Comparison of ENCODE assay signal across 9 cellular contexts in the genomic region with DNA sequence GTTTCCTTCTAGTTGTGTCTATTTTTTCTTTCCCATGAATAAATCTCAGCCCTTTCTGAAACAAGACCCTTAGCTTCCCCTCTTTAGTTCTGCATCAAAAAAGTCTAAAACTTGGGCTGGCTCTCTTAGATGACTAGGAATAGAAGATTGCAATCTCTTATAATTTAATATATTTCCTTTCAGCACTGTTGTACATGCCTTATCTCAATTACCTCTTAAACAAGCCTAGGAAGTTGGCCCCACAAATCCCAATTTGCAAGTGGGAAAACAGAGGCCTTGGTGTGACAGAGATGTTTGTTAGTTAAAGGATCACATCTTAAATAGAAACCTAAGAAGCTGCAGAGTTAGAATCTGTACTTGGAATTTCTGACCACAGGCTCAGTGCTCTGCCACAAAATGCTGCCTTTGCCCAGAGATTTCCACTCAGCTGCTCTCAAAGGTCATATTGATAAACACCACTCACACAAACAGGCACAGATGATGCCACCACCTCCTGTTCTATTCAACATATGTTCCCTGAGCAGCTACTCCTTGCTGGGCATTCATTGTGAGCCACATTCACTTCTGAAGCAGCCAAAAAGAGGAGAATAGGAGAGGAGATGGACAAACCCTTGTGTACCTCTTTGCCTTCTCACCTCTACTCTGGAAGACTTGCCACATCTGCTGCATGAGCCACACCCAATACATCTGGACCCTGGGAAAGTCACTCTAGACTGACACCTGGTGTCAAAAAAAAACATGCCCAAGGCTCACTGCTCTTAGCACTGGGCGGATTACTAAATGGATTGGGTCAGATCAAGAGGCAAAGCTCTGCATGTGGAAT. TPM values are rescaled to one million over a fixed set of nuclear protein-coding genes. Genes with fewer than 3 reads are reported as not detected.
DNase-seq lines count a peak whose midpoint lies in the region; ATAC-seq, FAIRE-seq and TF ChIP-seq lines count a peak whose summit lies in the region.
"Had no signal": no experiment of that assay in that cellular context is flagged by ENCODE, and none has a peak within 500 bp of the region (broad histone marks: within the 10 kb centered on the region; RNA-seq: fewer than 3 reads in every experiment).

No MANE protein-coding gene starts in this region.

- H3K4me3 ChIP-seq in SJCRH30: no peak overlapping the region
- H3K4me3 ChIP-seq in left ventricle myocardium inferior: no peak overlapping the region

- H3K36me3 ChIP-seq in SJCRH30 (no peaks in the 10 kb centered on the region), left ventricle myocardium inferior (no peaks in the 10 kb centered on the region)

- intact Hi-C loops in left ventricle myocardium inferior (cut with micrococcal nuclease): loop anchor here (10.0 kb wide), 2 partner anchors 495 to 605 kb away; no protein-coding TSS in a partner anchor

- FAIRE-seq in HTR-8/SVneo (lab: Jason Lieb, UNC): peak; percentile 59

- ATAC-seq in GM19328 (IDR thresholded peaks at IDR 0.05; ENCODE audit: unreplicated experiment): no peak

- TF ChIP-seq CTCF in left ventricle myocardium inferior (IDR thresholded peaks at IDR 0.05; ENCODE audit: borderline replicate concordance): peak; percentile 53

- peak; percentile 31 for DNase-seq in NCI-H1092 treated with DMSO at 0.1 percent for 48 hours (lab: John Stamatoyannopoulos, UW)
- DNase-seq in NCI-H1092 (lab: John Stamatoyannopoulos, UW): no peak
- DNase-seq in HTR-8/SVneo (ENCODE audit: insufficient read length, low spot score): peak; percentile 51
- peak; percentile 18 to 69 for DNase-seq in SJCRH30
- DNase-seq in left ventricle myocardium inferior: no peak
- no peak for DNase-seq in stimulated activated CD4-positive, alpha-beta T cell treated with anti-CD3 and anti-CD28 coated beads, Interleukin-2, amount 100 ng/mL, for 48 hours
- no peak for DNase-seq in inferior parietal cortex (ENCODE audit: extremely low spot score)

- no peak overlapping the region for H3K27ac ChIP-seq in SJCRH30
- H3K27ac ChIP-seq in left ventricle myocardium inferior (replicated peaks): no peak overlapping the region

- no peaks in the 10 kb centered on the region for H3K27me3 ChIP-seq in SJCRH30
- peaks cover 29% of the 10 kb centered on the region for H3K27me3 ChIP-seq in left ventricle myocardium inferior (ENCODE audit: low read depth)

- H3K9me3 ChIP-seq in SJCRH30 (replicated peaks) (no peaks in the 10 kb centered on the region), left ventricle myocardium inferior (replicated peaks) (no peaks in the 10 kb centered on the region)

- H3K4me1 ChIP-seq in SJCRH30 (peaks cover 11% of the 10 kb centered on the region), left ventricle myocardium inferior (no peaks in the 10 kb centered on the region)

RNA-seq across cellular contexts. Expression of gene CCDC182, which starts 5.5 kb away (rescaled TPM):
- total RNA-seq in SJCRH30 (2014; rRNA removed; shearing (Covaris generic)): not detected in 2 replicates
- not detected for total RNA-seq in left ventricle myocardium inferior
- total RNA-seq: T-helper 2 cell treated with Interferon-gamma antibody and Interleukin-4, amounts not matched to agents 100 ng/mL and 5 ng/mL, for 36 hours had no signal

Comparison
In these comparisons a context has a peak if more than half of its experiments do, and no peak if none do; other contexts are left out.
1. DNase-seq: peak in NCI-H1092 treated with DMSO at 0.1 percent for 48 hours (single experiment), HTR-8/SVneo (single experiment) and SJCRH30 (2 of 2); none in NCI-H1092 (single experiment), left ventricle myocardium inferior (single experiment), stimulated activated CD4-positive, alpha-beta T cell treated with anti-CD3 and anti-CD28 coated beads, Interleukin-2, amount 100 ng/mL, for 48 hours (0 of 2) and inferior parietal cortex (single experiment).